8 cellular contexts compared by ENCODE assay signal in the genomic region with DNA sequence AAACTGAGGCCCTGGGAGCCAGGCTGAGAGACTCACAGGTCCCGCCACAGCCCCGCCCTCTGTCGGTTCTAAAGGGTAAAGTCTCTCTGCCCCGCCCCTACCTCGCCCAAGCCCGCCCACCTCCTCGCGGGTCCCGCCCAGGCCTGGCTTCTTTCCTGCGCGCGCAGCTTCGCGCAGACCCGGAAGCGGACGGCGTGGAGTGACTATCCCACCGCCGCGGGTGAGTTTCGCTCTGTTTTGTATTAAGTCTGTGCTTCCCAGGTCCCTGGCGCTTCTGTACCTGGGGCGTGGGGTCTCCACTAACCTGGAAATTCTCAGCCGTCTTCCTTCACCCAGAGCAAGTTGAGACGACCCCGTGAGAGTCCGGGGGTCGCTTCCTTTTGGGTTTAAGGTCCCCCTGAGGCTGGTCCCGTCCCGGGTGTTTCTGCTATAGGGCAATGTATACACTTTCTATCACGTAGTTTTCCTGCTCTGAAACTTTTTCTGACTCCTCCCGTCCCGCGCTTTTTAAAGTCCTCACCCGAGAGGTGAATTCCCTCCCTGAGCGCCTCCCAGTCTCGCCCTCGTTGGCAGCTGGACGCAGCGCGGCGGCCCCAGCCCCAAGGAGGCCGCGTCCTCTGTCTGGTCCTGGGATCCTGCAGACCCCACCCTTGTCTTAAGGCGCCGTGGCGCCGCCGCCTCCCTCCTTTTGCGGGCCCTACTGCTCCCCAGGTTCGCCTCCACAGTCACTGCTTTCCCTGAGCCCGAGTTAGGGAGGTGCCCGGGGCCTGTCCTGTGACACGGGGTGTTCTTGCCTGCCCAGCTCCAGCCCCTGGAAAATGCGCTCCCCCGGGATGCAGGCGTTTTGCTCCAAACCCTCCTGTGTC. TPM values are rescaled to one million over a fixed set of nuclear protein-coding genes. Genes with fewer than 3 reads are reported as not detected.
DNase-seq lines count a peak whose midpoint lies in the region; ATAC-seq, FAIRE-seq and TF ChIP-seq lines count a peak whose summit lies in the region.

ZNF765 (plus strand) TSS at position 176 of the 866 bp plus-strand sequence. CDS start 2,867 bp downstream, outside the sequence.

- H3K27me3 Mint-ChIP-seq in immature natural killer cell (ENCODE audit: low read depth in 3 of 3), result peaks cover 5 to 9% (median 6%) of the 10 kb centered on the region in 3 donors

- no peak for TF ChIP-seq CTCF in WERI-Rb-1 (IDR thresholded peaks at IDR 0.05; ENCODE audit: low read depth, low read length)
- TF ChIP-seq CTCF in bronchial epithelial cell (IDR thresholded peaks at IDR 0.05; ENCODE audit: insufficient read depth, low read length, severe bottlenecking), result peak; percentile 61

- peak within 1 kb of the TSS; percentile 84 to 98 (median 92) for H3K27ac Mint-ChIP-seq in immature natural killer cell

- H3K4me3 Mint-ChIP-seq in immature natural killer cell, result peak within 1 kb of the TSS; percentile 96 to 99 (median 97)

- peak within 1 kb of the TSS; percentile 85 for H3K4me3 ChIP-seq in WERI-Rb-1 (ENCODE audit: low read depth, low read length)
- peak within 1 kb of the TSS; percentile 88 for H3K4me3 ChIP-seq in bronchial epithelial cell (ENCODE audit: low read depth, low read length)

- H3K9me3 ChIP-seq in WERI-Rb-1 (ENCODE audit: severe bottlenecking), result peaks cover 6% of the 10 kb centered on the region

- peak; percentile 84 for DNase-seq in ACHN
- peak; percentile 88 for DNase-seq in NCI-H2196 (lab: John Stamatoyannopoulos, UW; ENCODE audit: unreplicated experiment)
- DNase-seq in WERI-Rb-1, result peak; percentile 92
- DNase-seq in bronchial epithelial cell (ENCODE audit: low read depth), result peak; percentile 74
- peak; percentile 96 to 97 (median 96) for DNase-seq in immature natural killer cell
- peak; percentile 83 for DNase-seq in smooth muscle cell of the brain vasculature (ENCODE audit: low read depth, low spot score)

- no peak for FAIRE-seq in bronchial epithelial cell (lab: Jason Lieb, UNC)

- in situ Hi-C loops in ACHN (cut with HindIII; ENCODE audit: low pct_ligation_motif_present, low pct_unique_long_range_greater_than_20kb, low sequenced_read_pairs), result no loop called here

- peaks cover 15 to 21% (median 18%) of the 10 kb centered on the region in 3 donors for H3K36me3 Mint-ChIP-seq in immature natural killer cell

- peaks cover 25 to 41% of the 10 kb centered on the region in 2 donors for H3K4me1 Mint-ChIP-seq in immature natural killer cell

- H3K9me3 Mint-ChIP-seq in immature natural killer cell, result peaks cover 3 to 12% (median 10%) of the 10 kb centered on the region in 6 donors

- H3K27ac ChIP-seq in WERI-Rb-1, result peak within 1 kb of the TSS; percentile 60

- ATAC-seq in GM18867 (IDR thresholded peaks at IDR 0.05; ENCODE audit: unreplicated experiment) (peak; percentile 94), HG03103 (IDR thresholded peaks at IDR 0.05; ENCODE audit: low read depth, unreplicated experiment) (peak; percentile 87)

- H3K36me3 ChIP-seq in WERI-Rb-1, result peaks cover 4% of the 10 kb centered on the region; the same call in 1 of the 2 replicates
- H3K36me3 ChIP-seq in bronchial epithelial cell (ENCODE audit: control insufficient read depth, insufficient read depth, low read length), result peaks cover 3% of the 10 kb centered on the region

- H3K27me3 ChIP-seq in WERI-Rb-1 (ENCODE audit: insufficient read depth, low read depth, severe bottlenecking) (no peaks in the 10 kb centered on the region), bronchial epithelial cell (ENCODE audit: control insufficient read depth, insufficient read depth, low read length) (no peaks in the 10 kb centered on the region)

RNA-seq across cellular contexts. Expression of gene ZNF765, which starts in this region (rescaled TPM):
- total RNA-seq in bronchial epithelial cell, result 16.0 and 17.9 TPM in 2 replicates
- 10 to 100 TPM in 1 of 3 donors, 1 to 10 TPM in 2; 5.2 to 13.0 (median 8.7) TPM for polyA plus RNA-seq in immature natural killer cell

Comparison
In these comparisons a context has a peak if more than half of its experiments do, and no peak if none do; other contexts are left out.
1. Peak in every context shown above with its lines: DNase-seq, ATAC-seq, H3K4me3 ChIP-seq and H3K27ac ChIP-seq.